ENCODE assay signal across 2 cellular contexts in the genomic region with DNA sequence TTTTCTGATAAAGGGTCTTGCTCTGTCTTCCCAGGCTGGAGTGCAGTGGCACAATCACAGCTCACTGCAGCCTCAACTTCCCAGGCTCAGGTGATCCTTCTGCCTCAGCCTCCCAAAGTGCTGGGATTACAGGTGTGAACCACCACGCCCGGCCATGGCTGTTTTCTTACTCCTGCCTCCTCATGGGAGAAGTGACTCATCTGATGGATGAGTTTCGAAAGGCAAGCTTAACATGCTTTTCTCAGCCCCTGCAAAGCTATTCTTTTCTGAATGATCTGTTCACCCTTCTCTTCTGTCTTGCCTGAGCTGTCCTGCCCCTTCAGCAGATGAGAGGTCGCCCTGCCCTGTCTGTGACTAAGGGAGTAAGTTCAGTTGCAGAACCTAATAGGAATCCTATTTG.
TF ChIP-seq lines count a peak whose summit lies in the region.

No MANE protein-coding gene starts in this region.

TF ChIP-seq in K562, 482 proteins besides CTCF, POLR2A, EP300 and RAD21:
- no peak for TF ChIP-seq MAFF (IDR thresholded peaks at IDR 0.05; ENCODE audit: low read length)
- TF ChIP-seq FOSL1 (tag; conservative IDR thresholded peaks at IDR 0.05): peak; percentile 48

TF ChIP-seq in GM12891, 5 proteins besides CTCF, POLR2A, EP300 and RAD21:
- TF ChIP-seq SPI1 (IDR thresholded peaks at IDR 0.05; ENCODE audit: low read depth, low read length): no peak
- no peak for TF ChIP-seq PAX5 (IDR thresholded peaks at IDR 0.05; ENCODE audit: insufficient read depth, low read length, severe bottlenecking)
- TF ChIP-seq POU2F2 (IDR thresholded peaks at IDR 0.05; ENCODE audit: low read depth, low read length): no peak
- TF ChIP-seq TAF1 (IDR thresholded peaks at IDR 0.05; ENCODE audit: low read depth, low read length): no peak
- no peak for TF ChIP-seq POLR2AphosphoS5 (IDR thresholded peaks at IDR 0.05; ENCODE audit: low read depth, low read length)
